ENCODE assay signal across 17 cellular contexts in genomic region chr5:32241034-32241783, GRCh38.
DNase-seq lines count a peak whose midpoint lies in the region; ATAC-seq, FAIRE-seq and TF ChIP-seq lines count a peak whose summit lies in the region.
"Had no signal": no experiment of that assay in that cellular context is flagged by ENCODE, and none has a peak within 500 bp of the region (broad histone marks: within the 10 kb centered on the region; RNA-seq: fewer than 3 reads in every experiment).

No MANE protein-coding gene starts in this region.

- no peaks in the 10 kb centered on the region for H3K9me2 ChIP-seq in GM23338 (ENCODE audit: insufficient read depth)

- H3K27ac Mint-ChIP-seq in CD8-positive, alpha-beta T cell: peak overlapping the region; percentile 7
- peak overlapping the region; percentile 57; the same call in 1 of the 2 replicates for H3K27ac Mint-ChIP-seq in GM23338
- peak overlapping the region in 5 of 6 donors; percentile 6 to 90 (median 71) for H3K27ac Mint-ChIP-seq in naive B cell
- no peak overlapping the region for H3K27ac Mint-ChIP-seq in type B pancreatic cell
- H3K27ac Mint-ChIP-seq: activated T-cell treated with anti-CD3 and anti-CD28 coated beads, Interleukin-2, amount 50 U/mL, for 72 hours had no signal

- peaks cover 76% of the 10 kb centered on the region for H3K36me3 Mint-ChIP-seq in CD8-positive, alpha-beta T cell
- H3K36me3 Mint-ChIP-seq in GM23338 (ENCODE audit: low read depth) (peaks cover 65% of the 10 kb centered on the region), naive B cell (peaks cover 22 to 31% of the 10 kb centered on the region in 2 donors), type B pancreatic cell (peaks cover 35% of the 10 kb centered on the region)

- H3K4me3 Mint-ChIP-seq in CD8-positive, alpha-beta T cell: no peak overlapping the region
- no peak overlapping the region for H3K4me3 Mint-ChIP-seq in GM23338
- H3K4me3 Mint-ChIP-seq in naive B cell: no peak overlapping the region
- no peak overlapping the region for H3K4me3 Mint-ChIP-seq in type B pancreatic cell
- H3K4me3 Mint-ChIP-seq: activated T-cell treated with anti-CD3 and anti-CD28 coated beads, Interleukin-2, amount 50 U/mL, for 72 hours had no signal

- H3K27me3 Mint-ChIP-seq in CD8-positive, alpha-beta T cell (ENCODE audit: low read depth): no peaks in the 10 kb centered on the region
- H3K27me3 Mint-ChIP-seq in GM23338 (ENCODE audit: insufficient read depth, low read depth, poor library complexity) (no peaks in the 10 kb centered on the region), naive B cell (no peaks in the 10 kb centered on the region), type B pancreatic cell (no peaks in the 10 kb centered on the region)

- H2AFZ ChIP-seq in GM23338: no peak overlapping the region
- H2AFZ ChIP-seq in GM12878 (ENCODE audit: control insufficient read depth, low read depth, low read length): no peak overlapping the region
- H2AFZ ChIP-seq: parathyroid adenoma, PC-9 had no signal

- POLR2A ChIA-PET in CD8-positive, alpha-beta T cell (lab: Charles Lee): no interaction called here
- POLR2A ChIA-PET in GM12878 (lab: Charles Lee): interaction anchor here (0.6 kb wide), 1 partner anchor 8 kb away, joined by 3 read pairs; no protein-coding TSS in a partner anchor

- H3K9ac ChIP-seq in GM12878 (ENCODE audit: control insufficient read depth, insufficient read depth, low read length): no peak overlapping the region
- H3K9ac ChIP-seq: parathyroid adenoma had no signal

- RAD21 ChIA-PET in GM12878 (lab: Charles Lee; ENCODE audit: unreplicated experiment): interaction anchor here (1.0 to 1.7 kb wide), 2 partner anchors 9 to 89 kb away, joined by 4 to 8 read pairs; no protein-coding TSS in a partner anchor

- in situ Hi-C loops in GM12878 (cut with MboI): no loop called here

- TF ChIP-seq EP300 in GM12878 (IDR thresholded peaks at IDR 0.05; ENCODE audit: borderline replicate concordance in 1 of 2, control insufficient read depth in 1 of 2, low read depth in 2 of 2, low read length in 2 of 2): no peak

- H3K4me2 ChIP-seq in GM23338: no peak overlapping the region
- H3K4me2 ChIP-seq in GM12878 (ENCODE audit: control insufficient read depth, insufficient read depth): no peak overlapping the region
- H3K4me2 ChIP-seq: PC-9 had no signal

- H4K20me1 ChIP-seq in GM23338 (replicated peaks; ENCODE audit: insufficient read depth) (peaks cover 6% of the 10 kb centered on the region; the same call in 1 of the 2 replicates), GM12878 (ENCODE audit: control insufficient read depth, insufficient read depth) (no peaks in the 10 kb centered on the region)

- no peak overlapping the region for H3K4me3 ChIP-seq in CD8-positive, alpha-beta T cell (ENCODE audit: low read depth, low read length)
- H3K4me3 ChIP-seq in GM23338 (no peak overlapping the region), GM12878 (no peak overlapping the region)
- H3K4me3 ChIP-seq: ascending aorta, PC-9 had no signal

- peaks cover 16% of the 10 kb centered on the region for H3K4me1 Mint-ChIP-seq in CD8-positive, alpha-beta T cell (ENCODE audit: low read depth)
- H3K4me1 Mint-ChIP-seq in GM23338 (no peaks in the 10 kb centered on the region), naive B cell (peaks cover 0 to 4% (median 0%) of the 10 kb centered on the region in 3 donors), type B pancreatic cell (ENCODE audit: unreplicated experiment) (peaks cover 11% of the 10 kb centered on the region)

- FAIRE-seq in GM12878 (lab: Jason Lieb, UNC): no peak

- no peaks in the 10 kb centered on the region for H3K9me3 ChIP-seq in CD8-positive, alpha-beta T cell (ENCODE audit: low read length)
- no peaks in the 10 kb centered on the region for H3K9me3 ChIP-seq in GM12878 (replicated peaks; ENCODE audit: control insufficient read depth, insufficient read depth, low read length)
- H3K9me3 ChIP-seq: ascending aorta had no signal

- peak in 1 of 7 experiments; percentile 21 for DNase-seq in CD8-positive, alpha-beta T cell
- DNase-seq in GM23338 (ENCODE audit: low spot score): no peak
- DNase-seq in GM12878 (ENCODE audit: low read depth, low spot score): no peak
- no peak for DNase-seq in naive B cell
- DNase-seq in Right ventricle myocardium superior: no peak
- DNase-seq in posterior vena cava (ENCODE audit: low spot score): no peak
- DNase-seq in COR-L47 (lab: John Stamatoyannopoulos, UW): no peak
- no peak for DNase-seq in type B pancreatic cell (ENCODE audit: extremely low spot score, unreplicated experiment)
- DNase-seq: activated T-cell treated with anti-CD3 and anti-CD28 coated beads, Interleukin-2, amount 50 U/mL, for 72 hours; foreskin melanocyte; IMR-90; midbrain; NCI-H1417; PC-9; substantia nigra had no signal

- peak; percentile 40 for ATAC-seq in CD8-positive, alpha-beta T cell
- no peak for ATAC-seq in GM23338
- ATAC-seq in GM12878: no peak
- peak; percentile 28 to 62 for ATAC-seq in naive B cell (ENCODE audit: low read depth in 2 of 2)
- ATAC-seq in Right ventricle myocardium superior (ENCODE audit: poor library complexity): no peak
- ATAC-seq: activated T-cell treated with anti-CD3 and anti-CD28 coated beads, Interleukin-2, amount 50 U/mL, for 72 hours had no signal

- H3K4me1 ChIP-seq in CD8-positive, alpha-beta T cell (ENCODE audit: insufficient read depth, low read length): no peaks in the 10 kb centered on the region
- no peaks in the 10 kb centered on the region for H3K4me1 ChIP-seq in GM23338 (ENCODE audit: insufficient read depth)
- H3K4me1 ChIP-seq in GM12878 (ENCODE audit: control insufficient read depth, insufficient read depth, low read length): no peaks in the 10 kb centered on the region
- H3K4me1 ChIP-seq: ascending aorta, parathyroid adenoma had no signal

- peaks cover 31% of the 10 kb centered on the region for H3K36me3 ChIP-seq in CD8-positive, alpha-beta T cell (ENCODE audit: insufficient read depth, low read length)
- H3K36me3 ChIP-seq in GM23338 (ENCODE audit: insufficient read depth) (peaks cover 30% of the 10 kb centered on the region), GM12878 (ENCODE audit: control insufficient read depth in 2 of 2, insufficient read depth in 2 of 2, low read length in 1 of 2) (peaks cover 5 to 23% of the 10 kb centered on the region in 2 experiments)

- H3K27me3 ChIP-seq in CD8-positive, alpha-beta T cell (ENCODE audit: insufficient read depth, low read length): no peaks in the 10 kb centered on the region
- H3K27me3 ChIP-seq in GM23338 (ENCODE audit: insufficient read depth): no peaks in the 10 kb centered on the region
- H3K27me3 ChIP-seq in GM12878 (replicated peaks in 1 of 2; ENCODE audit: control insufficient read depth in 2 of 2, insufficient read depth in 2 of 2, low read length in 1 of 2): no peaks in the 10 kb centered on the region
- H3K27me3 ChIP-seq: ascending aorta had no signal

- H3K9me3 Mint-ChIP-seq in CD8-positive, alpha-beta T cell: no peaks in the 10 kb centered on the region
- H3K9me3 Mint-ChIP-seq in GM23338 (no peaks in the 10 kb centered on the region), naive B cell (no peaks in the 10 kb centered on the region), type B pancreatic cell (no peaks in the 10 kb centered on the region)
- H3K9me3 Mint-ChIP-seq: activated T-cell treated with anti-CD3 and anti-CD28 coated beads, Interleukin-2, amount 50 U/mL, for 72 hours had no signal

- SMC1A ChIA-PET in GM12878 (lab: Charles Lee; ENCODE audit: uncharacterized antibody, unreplicated experiment): interaction anchor here (1.2 to 3.3 kb wide), 4 partner anchors 8 to 88 kb away, joined by 3 to 23 read pairs (median 4); no protein-coding TSS in a partner anchor

- CTCF ChIA-PET in CD8-positive, alpha-beta T cell (lab: Charles Lee): interaction anchor here (1.2 to 4.1 kb wide), 3 partner anchors 8 to 88 kb away, joined by 4 to 24 read pairs (median 13); no protein-coding TSS in a partner anchor
- CTCF ChIA-PET in GM12878 (lab: Yijun Ruan, JAX): interaction anchor here (0.7 to 3.3 kb wide), 5 partner anchors 8 to 140 kb away, joined by 3 to 23 read pairs (median 3); no protein-coding TSS in a partner anchor

- TSS peak; percentile 50 for BruUV-seq in GM12878 (replicated peaks; lab: Mats Ljungman, UMichigan)

- no peak for TF ChIP-seq POLR2A in GM12878 (IDR thresholded peaks at IDR 0.05; ENCODE audit: low read depth, low read length)

- intact Hi-C loops in CD8-positive, alpha-beta T cell (cut with DNase I, micrococcal nuclease): no loop called here
- intact Hi-C loops in GM12878 (cut with micrococcal nuclease; ENCODE audit: unreplicated experiment): no loop called here
- intact Hi-C loops in Right ventricle myocardium superior (cut with DNase I): no loop called here
- intact Hi-C loops in posterior vena cava (cut with DNase I): no loop called here

- TF ChIP-seq CTCF in CD8-positive, alpha-beta T cell (IDR thresholded peaks at IDR 0.05): no peak
- no peak for TF ChIP-seq CTCF in GM23338 (conservative IDR thresholded peaks at IDR 0.05; ENCODE audit: low read depth in 2 of 2)
- no peak for TF ChIP-seq CTCF in GM12878 (IDR thresholded peaks at IDR 0.05 in 2 of 3, conservative IDR thresholded peaks at IDR 0.05 in 1 of 3; ENCODE audit: control insufficient read depth in 2 of 3, extremely low read depth in 1 of 3, insufficient read depth in 1 of 3, low read depth in 3 of 3, low read length in 3 of 3)
- TF ChIP-seq CTCF in type B pancreatic cell (conservative IDR thresholded peaks at IDR 0.05): no peak

- H3K27ac ChIP-seq in CD8-positive, alpha-beta T cell (ENCODE audit: low read depth, low read length): peak overlapping the region; percentile 36
- H3K27ac ChIP-seq in GM23338 (ENCODE audit: low read depth) (no peak overlapping the region), GM12878 (ENCODE audit: control insufficient read depth, insufficient read depth) (no peak overlapping the region)
- H3K27ac ChIP-seq: parathyroid adenoma, PC-9 had no signal

- 89% methylated on average over 7 of the region's 7 CpGs for WGBS in GM12878 (ENCODE audit: insufficient coverage, insufficient replicate concordance, low lambda C conversion rate, missing lambda C conversion rate)

- no peaks in the 10 kb centered on the region for H3K79me2 ChIP-seq in GM23338 (replicated peaks; ENCODE audit: insufficient read depth)
- H3K79me2 ChIP-seq in GM12878 (ENCODE audit: control insufficient read depth, insufficient read depth, low read length): no peaks in the 10 kb centered on the region
- H3K79me2 ChIP-seq: parathyroid adenoma had no signal

- TF ChIP-seq RAD21 in GM12878 (IDR thresholded peaks at IDR 0.05; ENCODE audit: insufficient read depth, low read depth, low read length): no peak

- H3F3A ChIP-seq in GM23338 (replicated peaks; ENCODE audit: low read depth): 0 out of 2 replicates have a peak, but pooled peaks cover 5% of the 10 kb centered on the region

TF ChIP-seq in GM12878, 131 proteins besides CTCF, POLR2A, EP300 and RAD21 (continues in another document):
- TF ChIP-seq POLR2AphosphoS2 (IDR thresholded peaks at IDR 0.05; ENCODE audit: low read depth, low read length) (no peak), SUPT20H (IDR thresholded peaks at IDR 0.05; ENCODE audit: borderline replicate concordance, control insufficient read depth, low read depth, low read length) (no peak), SPI1 (IDR thresholded peaks at IDR 0.05; ENCODE audit: borderline replicate concordance, insufficient read depth, low read depth, low read length) (no peak), PAX5 (IDR thresholded peaks at IDR 0.05; ENCODE audit: borderline replicate concordance, low read depth, low read length) (no peak), NR2F1 (conservative IDR thresholded peaks at IDR 0.05) (no peak), PML (IDR thresholded peaks at IDR 0.05; ENCODE audit: low read length) (no peak)

Comparison
In these comparisons a context has a peak if more than half of its experiments do, and no peak if none do; other contexts are left out.
1. ATAC-seq: peak in CD8-positive, alpha-beta T cell (single experiment) and naive B cell (2 of 2); none in GM23338 (single experiment), GM12878 (single experiment) and Right ventricle myocardium superior (single experiment).